ENCODE assay signal across 19 cellular contexts in genomic region chr20:25207149-25207959, GRCh38.
"Had no signal": no experiment of that assay in that cellular context is flagged by ENCODE, and none has a peak within 500 bp of the region (broad histone marks: within the 10 kb centered on the region; RNA-seq: fewer than 3 reads in every experiment).

No MANE protein-coding gene starts in this region.

- H2AFZ ChIP-seq: hepatocyte had no signal

- H3K4me1 ChIP-seq: thyroid gland, uterus had no signal

- H3K36me3 Mint-ChIP-seq: natural killer cell treated with Interleukin-12 subunit alpha and Interleukin-12 subunit beta and Interleukin-15 and Interleukin-18, amount 100 ng/mL, for 72 hours had no signal

- H3K4me3 ChIP-seq: hepatocyte, left lung, sigmoid colon, thyroid gland, uterus had no signal

- H3K4me3 Mint-ChIP-seq: activated CD8-positive, alpha-beta memory T cell treated with anti-CD3 and anti-CD28 coated beads, Interleukin-2, amount 10 ng/mL, durations not matched to agents 7 days and 5 days; activated naive CD4-positive, alpha-beta T cell treated with anti-CD3 and anti-CD28 coated beads, Interleukin-2, amount 10 ng/mL, durations not matched to agents 7 days and 5 days; activated T-cell treated with anti-CD3 and anti-CD28 coated beads, Interleukin-2, amount 50 U/mL, for 24 hours; memory B cell; natural killer cell treated with Interleukin-12 subunit alpha and Interleukin-12 subunit beta and Interleukin-15 and Interleukin-18, amount 100 ng/mL, for 72 hours; stimulated activated memory B cell treated with anti-CD40 and anti-IgM and Interleukin-4, amounts not matched to agents 10 μg/mL and 1 μg/mL and 100 μg/mL, for 72 hours; T-cell had no signal

- H3K27me3 Mint-ChIP-seq: activated CD8-positive, alpha-beta memory T cell treated with anti-CD3 and anti-CD28 coated beads, Interleukin-2, amount 10 ng/mL, durations not matched to agents 7 days and 5 days; activated naive CD4-positive, alpha-beta T cell treated with anti-CD3 and anti-CD28 coated beads, Interleukin-2, amount 10 ng/mL, durations not matched to agents 7 days and 5 days; activated T-cell treated with anti-CD3 and anti-CD28 coated beads, Interleukin-2, amount 50 U/mL, for 24 hours; memory B cell; natural killer cell treated with Interleukin-12 subunit alpha and Interleukin-12 subunit beta and Interleukin-15 and Interleukin-18, amount 100 ng/mL, for 72 hours; stimulated activated memory B cell treated with anti-CD40 and anti-IgM and Interleukin-4, amounts not matched to agents 10 μg/mL and 1 μg/mL and 100 μg/mL, for 72 hours; T-cell had no signal

- H3K4me1 Mint-ChIP-seq: activated naive CD4-positive, alpha-beta T cell treated with anti-CD3 and anti-CD28 coated beads, Interleukin-2, amount 10 ng/mL, durations not matched to agents 7 days and 5 days had no signal

- FAIRE-seq: astrocyte, endometrium, keratinocyte had no signal

- H3K27me3 ChIP-seq: hepatocyte, left lung, sigmoid colon, thyroid gland, uterus had no signal

- DNase-seq: activated CD4-positive, CD25-positive, alpha-beta regulatory T cell treated with anti-CD3 and anti-CD28 coated beads, Interleukin-2, amount 50 U/mL, for 72 hours; activated naive CD4-positive, alpha-beta T cell treated with anti-CD3 and anti-CD28 coated beads, Interleukin-2, amount 10 ng/mL, durations not matched to agents 7 days and 5 days; activated T-cell treated with anti-CD3 and anti-CD28 coated beads, Interleukin-2, amount 50 U/mL, for 24 hours; left lung; occipital lobe; sigmoid colon; stimulated activated CD4-positive, alpha-beta T cell treated with anti-CD3 and anti-CD28 coated beads, Interleukin-12 subunit alpha, Interleukin-12 subunit beta, amount 100 ng/mL, for 4 hours; T-cell; T1000; thyroid gland; uterus had no signal

- H3K9me3 ChIP-seq: left lung, sigmoid colon, thyroid gland, uterus had no signal

- H3K36me3 ChIP-seq: uterus had no signal

- H3K27ac ChIP-seq: hepatocyte, left lung, sigmoid colon, thyroid gland, uterus had no signal

- H3K9me3 Mint-ChIP-seq: activated naive CD4-positive, alpha-beta T cell treated with anti-CD3 and anti-CD28 coated beads, Interleukin-2, amount 10 ng/mL, durations not matched to agents 7 days and 5 days; activated T-cell treated with anti-CD3 and anti-CD28 coated beads, Interleukin-2, amount 50 U/mL, for 24 hours; memory B cell; natural killer cell treated with Interleukin-12 subunit alpha and Interleukin-12 subunit beta and Interleukin-15 and Interleukin-18, amount 100 ng/mL, for 72 hours; stimulated activated memory B cell treated with anti-CD40 and anti-IgM and Interleukin-4, amounts not matched to agents 10 μg/mL and 1 μg/mL and 100 μg/mL, for 72 hours; T-cell had no signal

- H3K27ac Mint-ChIP-seq: activated CD8-positive, alpha-beta memory T cell treated with anti-CD3 and anti-CD28 coated beads, Interleukin-2, amount 10 ng/mL, durations not matched to agents 7 days and 5 days; activated T-cell treated with anti-CD3 and anti-CD28 coated beads, Interleukin-2, amount 50 U/mL, for 24 hours; memory B cell; natural killer cell treated with Interleukin-12 subunit alpha and Interleukin-12 subunit beta and Interleukin-15 and Interleukin-18, amount 100 ng/mL, for 72 hours; stimulated activated memory B cell treated with anti-CD40 and anti-IgM and Interleukin-4, amounts not matched to agents 10 μg/mL and 1 μg/mL and 100 μg/mL, for 72 hours; T-cell had no signal

- ATAC-seq: activated CD8-positive, alpha-beta memory T cell treated with anti-CD3 and anti-CD28 coated beads, Interleukin-2, amount 10 ng/mL, durations not matched to agents 7 days and 5 days; natural killer cell treated with Interleukin-12 subunit alpha and Interleukin-12 subunit beta and Interleukin-15 and Interleukin-18, amount 100 ng/mL, for 72 hours; stimulated activated memory B cell treated with anti-CD40 and anti-IgM and Interleukin-4, amounts not matched to agents 10 μg/mL and 1 μg/mL and 100 μg/mL, for 72 hours; T-cell had no signal

- H3K4me2 ChIP-seq: hepatocyte had no signal
